ENCODE assay signal across 8 cellular contexts in the genomic region with DNA sequence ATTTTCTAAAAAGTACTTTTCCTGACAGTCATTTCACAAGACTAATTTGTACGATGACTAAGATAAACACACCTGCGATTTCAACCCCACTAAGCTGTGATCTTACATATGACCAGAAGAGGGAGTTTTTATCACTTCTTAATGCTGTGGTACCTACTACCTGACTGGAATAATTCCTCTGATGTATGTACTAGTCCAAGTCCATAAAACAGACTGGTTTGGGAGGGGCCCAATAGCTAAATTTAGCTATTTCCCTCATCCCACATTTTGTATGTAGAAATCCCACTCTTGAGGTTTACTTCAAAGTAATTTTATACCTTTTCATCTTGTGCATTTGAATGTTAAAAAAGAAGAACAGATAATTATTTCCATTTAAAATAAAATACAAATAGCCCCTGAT. TPM values are rescaled to one million over a fixed set of nuclear protein-coding genes. Genes with fewer than 3 reads are reported as not detected.
DNase-seq lines count a peak whose midpoint lies in the region; ATAC-seq and TF ChIP-seq lines count a peak whose summit lies in the region.

No MANE protein-coding gene starts in this region.

- no peak overlapping the region for H3K4me3 ChIP-seq in dorsolateral prefrontal cortex
- no peak overlapping the region for H3K4me3 ChIP-seq in MG63

- H3K4me3 Mint-ChIP-seq in nephron, result no peak overlapping the region
- H3K4me3 Mint-ChIP-seq in activated CD4-positive, alpha-beta memory T cell treated with anti-CD3 and anti-CD28 coated beads, Interleukin-2, amount 10 ng/mL, durations not matched to agents 7 days and 5 days, result no peak overlapping the region

- H3K27me3 Mint-ChIP-seq in nephron (ENCODE audit: low read depth), result no peaks in the 10 kb centered on the region
- no peaks in the 10 kb centered on the region for H3K27me3 Mint-ChIP-seq in activated CD4-positive, alpha-beta memory T cell treated with anti-CD3 and anti-CD28 coated beads, Interleukin-2, amount 10 ng/mL, durations not matched to agents 7 days and 5 days

- peaks cover 4% of the 10 kb centered on the region; the same call in 1 of the 2 replicates for H3K36me3 ChIP-seq in MG63

- H3K27ac ChIP-seq in dorsolateral prefrontal cortex, result no peak overlapping the region

- peaks cover 26% of the 10 kb centered on the region for H3K4me1 Mint-ChIP-seq in nephron
- peaks cover 58% of the 10 kb centered on the region for H3K4me1 Mint-ChIP-seq in activated CD4-positive, alpha-beta memory T cell treated with anti-CD3 and anti-CD28 coated beads, Interleukin-2, amount 10 ng/mL, durations not matched to agents 7 days and 5 days

- ATAC-seq in GM19025 (IDR thresholded peaks at IDR 0.05; ENCODE audit: low read depth, unreplicated experiment) (peak; percentile 57), HG03108 (IDR thresholded peaks at IDR 0.05; ENCODE audit: unreplicated experiment) (peak; percentile 68)

- DNase-seq in DMS 273 treated with DMSO at 0.1 percent for 48 hours (lab: John Stamatoyannopoulos, UW), result peak; percentile 16
- peak; percentile 61 for DNase-seq in NCI-H82 treated with DMSO at 0.1 percent for 48 hours (lab: John Stamatoyannopoulos, UW; ENCODE audit: unreplicated experiment)
- no peak for DNase-seq in dorsolateral prefrontal cortex
- DNase-seq in activated CD4-positive, alpha-beta memory T cell treated with anti-CD3 and anti-CD28 coated beads, Interleukin-2, amount 10 ng/mL, durations not matched to agents 7 days and 5 days, result no peak
- DNase-seq in MG63, result no peak

- intact Hi-C loops in dorsolateral prefrontal cortex (cut with DNase I), result no loop called here

- H3K27me3 ChIP-seq in dorsolateral prefrontal cortex (no peaks in the 10 kb centered on the region), MG63 (no peaks in the 10 kb centered on the region)

- H3K9me3 Mint-ChIP-seq in nephron, result no peaks in the 10 kb centered on the region
- H3K9me3 Mint-ChIP-seq in activated CD4-positive, alpha-beta memory T cell treated with anti-CD3 and anti-CD28 coated beads, Interleukin-2, amount 10 ng/mL, durations not matched to agents 7 days and 5 days, result no peaks in the 10 kb centered on the region

- CTCF ChIA-PET in activated CD4-positive, alpha-beta memory T cell treated with anti-CD3 and anti-CD28 coated beads, Interleukin-2, amount 10 ng/mL, durations not matched to agents 7 days and 5 days (lab: Charles Lee), result interaction anchor here (0.8 to 13.6 kb wide), 17 partner anchors 8 to 99 kb away, joined by 3 to 201 read pairs (median 6); partner anchors contain the start of gene PSMD6

- no peaks in the 10 kb centered on the region for H3K9me3 ChIP-seq in MG63

- no peaks in the 10 kb centered on the region for H3K36me3 Mint-ChIP-seq in nephron (ENCODE audit: low read depth)
- H3K36me3 Mint-ChIP-seq in activated CD4-positive, alpha-beta memory T cell treated with anti-CD3 and anti-CD28 coated beads, Interleukin-2, amount 10 ng/mL, durations not matched to agents 7 days and 5 days (ENCODE audit: low read depth), result peaks cover 5% of the 10 kb centered on the region

- POLR2A ChIA-PET in activated CD4-positive, alpha-beta memory T cell treated with anti-CD3 and anti-CD28 coated beads, Interleukin-2, amount 10 ng/mL, durations not matched to agents 7 days and 5 days (lab: Charles Lee), result interaction anchor here (1.0 to 11.6 kb wide), 5 partner anchors 11 to 62 kb away, joined by 3 to 249 read pairs (median 4); partner anchors contain the start of genes PSMD6 and SCAANT1

- H3K27ac Mint-ChIP-seq in nephron, result no peak overlapping the region
- H3K27ac Mint-ChIP-seq in activated CD4-positive, alpha-beta memory T cell treated with anti-CD3 and anti-CD28 coated beads, Interleukin-2, amount 10 ng/mL, durations not matched to agents 7 days and 5 days, result no peak overlapping the region

- TF ChIP-seq CTCF in dorsolateral prefrontal cortex (IDR thresholded peaks at IDR 0.05 in 54 of 56, conservative IDR thresholded peaks at IDR 0.05 in 2 of 56; ENCODE audit: low read depth in 1 of 56, partially characterized antibody in 56 of 56) (peak; percentile 24 to 75 (median 61)), nephron (IDR thresholded peaks at IDR 0.05; ENCODE audit: unreplicated experiment in 3 of 3) (peak; percentile 59 to 76 (median 72))

RNA-seq across cellular contexts. Expression of gene SCAANT1, which starts 49.7 kb away (rescaled TPM):
- 1 to 10 TPM in 2 of 120 experiments, not detected in 118; 3.2 to 4.6 TPM for total RNA-seq in dorsolateral prefrontal cortex
- total RNA-seq in activated CD4-positive, alpha-beta memory T cell treated with anti-CD3 and anti-CD28 coated beads, Interleukin-2, amount 10 ng/mL, durations not matched to agents 7 days and 5 days, result not detected
- not detected in 2 replicates for total RNA-seq in MG63 (2014; rRNA removed; shearing (Covaris generic); ENCODE audit: low replicate concordance)

Comparison
In these comparisons a context has a peak if more than half of its experiments do, and no peak if none do; other contexts are left out.
1. DNase-seq: peak in DMS 273 treated with DMSO at 0.1 percent for 48 hours (single experiment) and NCI-H82 treated with DMSO at 0.1 percent for 48 hours (single experiment); none in dorsolateral prefrontal cortex (0 of 10), activated CD4-positive, alpha-beta memory T cell treated with anti-CD3 and anti-CD28 coated beads, Interleukin-2, amount 10 ng/mL, durations not matched to agents 7 days and 5 days (single experiment) and MG63 (single experiment).